ENCODE assay signal across 14 cellular contexts in the genomic region with DNA sequence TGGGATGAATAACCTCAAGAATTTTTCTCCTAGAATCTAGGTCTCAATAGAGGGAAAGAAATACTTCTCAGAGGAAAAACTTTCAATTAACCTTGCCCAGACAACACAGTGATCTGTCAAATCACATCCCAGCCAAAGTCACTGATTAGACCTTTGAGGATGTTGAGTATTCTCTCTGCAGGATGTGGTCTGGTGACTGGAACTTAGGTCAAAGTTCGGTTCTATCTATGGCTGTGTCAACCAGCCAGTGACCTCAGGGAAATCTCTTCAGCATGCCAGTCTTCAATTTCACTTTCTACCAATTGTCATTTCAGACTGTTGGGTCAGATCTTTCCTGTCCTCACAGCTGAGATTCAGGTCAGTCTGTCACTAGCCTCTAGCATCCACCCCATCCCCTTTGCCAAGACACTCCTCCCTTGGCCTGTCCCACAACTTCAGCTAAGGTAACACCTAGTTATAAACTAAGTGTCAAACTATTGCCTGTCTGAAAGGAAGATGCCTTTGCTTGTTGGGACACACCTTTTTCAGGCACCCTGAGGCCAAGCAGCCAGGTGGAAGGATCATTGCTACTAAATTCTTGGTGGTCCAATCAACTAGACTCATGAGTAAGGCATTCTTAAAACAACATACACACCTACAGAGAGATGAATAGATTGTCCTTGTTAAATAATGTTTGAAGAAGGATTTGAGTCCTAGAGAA.
DNase-seq lines count a peak whose midpoint lies in the region; ATAC-seq and TF ChIP-seq lines count a peak whose summit lies in the region.
"Had no signal": no experiment of that assay in that cellular context is flagged by ENCODE, and none has a peak within 500 bp of the region (broad histone marks: within the 10 kb centered on the region; RNA-seq: fewer than 3 reads in every experiment).

No MANE protein-coding gene starts in this region.

- H3K79me2 ChIP-seq in mammary epithelial cell (ENCODE audit: insufficient read depth, low read length), result no peaks in the 10 kb centered on the region

- in situ Hi-C loops in mammary epithelial cell (cut with MboI; ENCODE audit: low sequenced_read_pairs in 2 of 2), result loop anchor here in 1 of 2 donors (5.0 to 10.0 kb wide), 2 partner anchors 38 to 91 kb away; no protein-coding TSS in a partner anchor

- H3K27ac ChIP-seq in mammary epithelial cell (ENCODE audit: insufficient read depth, low read depth, low read length), result peak overlapping the region; percentile 99
- H3K27ac ChIP-seq: SK-N-MC, vagina had no signal

- peaks cover 78% of the 10 kb centered on the region for H3K4me1 ChIP-seq in mammary epithelial cell (ENCODE audit: insufficient read depth, low read length)
- H3K4me1 ChIP-seq: vagina had no signal

- peak overlapping the region; percentile 35 for H3K4me2 ChIP-seq in mammary epithelial cell (ENCODE audit: insufficient read depth, low read depth, low read length)

- no peaks in the 10 kb centered on the region for H4K20me1 ChIP-seq in mammary epithelial cell (ENCODE audit: insufficient read depth, low read length)

- TF ChIP-seq CTCF in mammary epithelial cell (conservative IDR thresholded peaks at IDR 0.05 in 1 of 2, IDR thresholded peaks at IDR 0.05 in 1 of 2; ENCODE audit: extremely low read depth in 1 of 2, insufficient read depth in 1 of 2, low read depth in 1 of 2, low read length in 2 of 2) (no peak), GM20000 (IDR thresholded peaks at IDR 0.05; ENCODE audit: extremely low read depth, missing control alignments) (no peak)

- CTCF ChIA-PET in mammary epithelial cell (lab: Charles Lee; ENCODE audit: low non-redundant PET), result interaction anchor here (0.6 kb wide), 1 partner anchor 65 kb away, joined by 3 read pairs; no protein-coding TSS in a partner anchor

- H3K27me3 ChIP-seq in mammary epithelial cell (ENCODE audit: insufficient read depth, low read length), result no peaks in the 10 kb centered on the region
- H3K27me3 ChIP-seq: vagina had no signal

- peaks cover 6% of the 10 kb centered on the region for H3K9me3 ChIP-seq in mammary epithelial cell (replicated peaks; ENCODE audit: insufficient read depth, low read length)
- H3K9me3 ChIP-seq: vagina had no signal

- dilution Hi-C loops in mammary epithelial cell (cut with HindIII; ENCODE audit: low sequenced_read_pairs), result no loop called here

- no peak overlapping the region for H2AFZ ChIP-seq in mammary epithelial cell (ENCODE audit: low read depth, low read length)

- peak; percentile 38 for DNase-seq in A172 (ENCODE audit: low spot score)
- DNase-seq in mammary epithelial cell, result peak; percentile 99
- no peak for DNase-seq in medulla oblongata (ENCODE audit: extremely low spot score)
- no peak for DNase-seq in nucleus accumbens (lab: John Stamatoyannopoulos, UW)
- DNase-seq in GM20000 (ENCODE audit: low spot score), result no peak
- DNase-seq: activated CD4-positive, alpha-beta T cell treated with anti-CD3 and anti-CD28 coated beads, Interleukin-2, amount 50 U/mL, for 1 hour; activated naive CD8-positive, alpha-beta T cell treated with anti-CD3 and anti-CD28 coated beads for 36 hours; effector CD4-positive, alpha-beta T cell; NCI-H510A had no signal

- peak overlapping the region; percentile 65 for H3K9ac ChIP-seq in mammary epithelial cell (ENCODE audit: insufficient read depth, low read length)

- H3K4me3 ChIP-seq in mammary epithelial cell (replicated peaks in 1 of 3; ENCODE audit: insufficient read depth in 1 of 3, low read depth in 2 of 3, low read length in 3 of 3), result no peak overlapping the region
- H3K4me3 ChIP-seq: SK-N-MC, vagina had no signal

- peak; percentile 96 for ATAC-seq in GM19025 (IDR thresholded peaks at IDR 0.05; ENCODE audit: low read depth, unreplicated experiment)
- peak; percentile 80 for ATAC-seq in HG03432 (IDR thresholded peaks at IDR 0.05; ENCODE audit: unreplicated experiment)
- no peak for ATAC-seq in HG03439 (IDR thresholded peaks at IDR 0.05; ENCODE audit: unreplicated experiment)

- no peaks in the 10 kb centered on the region for H3K36me3 ChIP-seq in mammary epithelial cell (ENCODE audit: insufficient read depth, low read length)
- H3K36me3 ChIP-seq: vagina had no signal

- intact Hi-C loops in mammary epithelial cell (cut with micrococcal nuclease), result loop anchor here (1.0 to 2.0 kb wide), 9 partner anchors 10 to 157 kb away; a partner anchor contains a TSS

- no TSS peak for BruUV-seq in mammary epithelial cell (replicated peaks; lab: Mats Ljungman, UMichigan)

- WGBS in mammary epithelial cell (ENCODE audit: low coverage, missing lambda C conversion rate), result 0% methylated on average over 1 of the region's 1 CpG

Comparison
In these comparisons a context has a peak if more than half of its experiments do, and no peak if none do; other contexts are left out.
1. DNase-seq: peak in A172 (single experiment) and mammary epithelial cell (single experiment); none in medulla oblongata (single experiment), nucleus accumbens (0 of 56) and GM20000 (single experiment).